In the genomic region with DNA sequence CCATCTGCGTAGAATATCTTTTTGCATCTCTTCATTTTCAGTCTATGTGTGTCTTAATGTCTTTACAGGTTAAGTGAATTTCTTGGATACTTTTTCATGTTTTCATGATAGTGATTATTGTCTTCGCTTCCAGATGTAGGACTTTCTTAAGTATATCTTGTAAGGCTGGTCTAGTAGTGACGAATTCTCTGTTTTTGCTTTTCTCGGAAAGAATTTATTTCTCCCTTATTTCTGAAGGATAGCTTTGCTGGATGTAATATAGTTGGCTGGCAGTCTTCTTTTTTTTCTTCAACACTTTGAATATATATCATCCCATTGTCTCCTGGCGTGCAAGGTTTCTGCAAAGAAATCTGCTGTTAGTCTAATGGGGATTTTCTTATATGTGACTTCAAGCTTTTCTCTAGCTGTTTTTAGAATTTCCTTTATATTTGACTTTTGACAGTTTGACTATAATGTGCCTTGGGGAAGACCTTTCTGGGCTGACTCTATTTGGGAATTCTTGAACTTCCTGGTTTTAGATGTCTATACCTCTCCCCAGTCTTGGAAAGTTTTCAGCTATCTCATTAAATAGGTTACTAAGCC, we compare ENCODE assay signal across 16 cellular contexts. TPM values are rescaled to one million over a fixed set of nuclear protein-coding genes. Genes with fewer than 3 reads are reported as not detected.
A peak's percentile ranks its signal among the peaks of the same experiment; 100 is the strongest.
DNase-seq lines count a peak whose midpoint lies in the region; ATAC-seq and TF ChIP-seq lines count a peak whose summit lies in the region.
"Had no signal": no experiment of that assay in that cellular context is flagged by ENCODE, and none has a peak within 500 bp of the region (broad histone marks: within the 10 kb centered on the region; RNA-seq: fewer than 3 reads in every experiment).

No MANE protein-coding gene starts in this region.

- POLR2A ChIA-PET in PC-3 (lab: Charles Lee; ENCODE audit: unreplicated experiment) = no interaction called here

- H3K9me2 ChIP-seq in PC-3 (replicated peaks; ENCODE audit: low read length) = no peaks in the 10 kb centered on the region

- no peaks in the 10 kb centered on the region for H3K27me3 Mint-ChIP-seq in stimulated activated naive CD8-positive, alpha-beta T cell treated with anti-CD3 and anti-CD28 coated beads, Interleukin-15, Interleukin-2, amounts not matched to agents 100 ng/mL and 50 ng/mL, for 24 hours
- H3K27me3 Mint-ChIP-seq in stimulated activated naive CD8-positive, alpha-beta T cell treated with anti-CD3 and anti-CD28 coated beads, Interleukin-15, amount 100 ng/mL, for 72 hours = no peaks in the 10 kb centered on the region
- H3K27me3 Mint-ChIP-seq: CD4-positive, alpha-beta T cell had no signal

- peak overlapping the region; percentile 17 for H3K27ac Mint-ChIP-seq in stimulated activated naive CD8-positive, alpha-beta T cell treated with anti-CD3 and anti-CD28 coated beads, Interleukin-15, Interleukin-2, amounts not matched to agents 100 ng/mL and 50 ng/mL, for 24 hours
- H3K27ac Mint-ChIP-seq in stimulated activated naive CD8-positive, alpha-beta T cell treated with anti-CD3 and anti-CD28 coated beads, Interleukin-15, amount 100 ng/mL, for 72 hours = peak overlapping the region; percentile 41 to 60
- H3K27ac Mint-ChIP-seq: CD4-positive, alpha-beta T cell; H9 had no signal

- peaks cover 13% of the 10 kb centered on the region for H3K4me1 Mint-ChIP-seq in stimulated activated naive CD8-positive, alpha-beta T cell treated with anti-CD3 and anti-CD28 coated beads, Interleukin-15, Interleukin-2, amounts not matched to agents 100 ng/mL and 50 ng/mL, for 24 hours (ENCODE audit: low read depth)
- peaks cover 15% of the 10 kb centered on the region for H3K4me1 Mint-ChIP-seq in stimulated activated naive CD8-positive, alpha-beta T cell treated with anti-CD3 and anti-CD28 coated beads, Interleukin-15, amount 100 ng/mL, for 72 hours
- H3K4me1 Mint-ChIP-seq: H9 had no signal

- no peak overlapping the region for H3K9ac ChIP-seq in PC-3 (ENCODE audit: low read length)

- H3K79me2 ChIP-seq in PC-3 (ENCODE audit: low read length) = peaks cover 27% of the 10 kb centered on the region

- CTCF ChIA-PET in PC-3 (lab: Charles Lee) = no interaction called here

- H2AFZ ChIP-seq in PC-3 (ENCODE audit: low read length) = no peak overlapping the region

- intact Hi-C loops in PC-3 (cut with micrococcal nuclease) = no loop called here

- H3K4me2 ChIP-seq in PC-3 (ENCODE audit: low read length) = no peak overlapping the region
- H3K4me2 ChIP-seq: A549 had no signal

- TF ChIP-seq POLR2A in erythroblast (IDR thresholded peaks at IDR 0.05; ENCODE audit: low read length) = no peak

- H3K36me3 Mint-ChIP-seq in stimulated activated naive CD8-positive, alpha-beta T cell treated with anti-CD3 and anti-CD28 coated beads, Interleukin-15, Interleukin-2, amounts not matched to agents 100 ng/mL and 50 ng/mL, for 24 hours (ENCODE audit: low read depth) = peaks cover 85% of the 10 kb centered on the region

- H3K4me1 ChIP-seq in PC-3 (ENCODE audit: insufficient read depth, low read length) = no peaks in the 10 kb centered on the region
- H3K4me1 ChIP-seq: A549, Caco-2 had no signal

- no peaks in the 10 kb centered on the region for H3K9me3 Mint-ChIP-seq in stimulated activated naive CD8-positive, alpha-beta T cell treated with anti-CD3 and anti-CD28 coated beads, Interleukin-15, Interleukin-2, amounts not matched to agents 100 ng/mL and 50 ng/mL, for 24 hours
- no peaks in the 10 kb centered on the region for H3K9me3 Mint-ChIP-seq in stimulated activated naive CD8-positive, alpha-beta T cell treated with anti-CD3 and anti-CD28 coated beads, Interleukin-15, amount 100 ng/mL, for 72 hours
- H3K9me3 Mint-ChIP-seq: H9 had no signal

- TF ChIP-seq CTCF in PC-3 (conservative IDR thresholded peaks at IDR 0.05; ENCODE audit: low read depth, low read length) = no peak

- H4K20me1 ChIP-seq in PC-3 (ENCODE audit: low read length) = 0 out of 2 replicates have a peak, but pooled peaks cover 7% of the 10 kb centered on the region

- no peak overlapping the region for H3K27ac ChIP-seq in PC-3 (ENCODE audit: low read length)
- H3K27ac ChIP-seq: 22Rv1, A549, C4-2B had no signal

- H3F3A ChIP-seq in PC-3 (ENCODE audit: low read length, unreplicated experiment) = no peaks in the 10 kb centered on the region

- H3K9me3 ChIP-seq in PC-3 (ENCODE audit: low read length) = no peaks in the 10 kb centered on the region
- H3K9me3 ChIP-seq: Caco-2 had no signal

- H3K4me3 Mint-ChIP-seq in stimulated activated naive CD8-positive, alpha-beta T cell treated with anti-CD3 and anti-CD28 coated beads, Interleukin-15, Interleukin-2, amounts not matched to agents 100 ng/mL and 50 ng/mL, for 24 hours = no peak overlapping the region
- no peak overlapping the region for H3K4me3 Mint-ChIP-seq in stimulated activated naive CD8-positive, alpha-beta T cell treated with anti-CD3 and anti-CD28 coated beads, Interleukin-15, amount 100 ng/mL, for 72 hours
- H3K4me3 Mint-ChIP-seq: CD4-positive, alpha-beta T cell; H9 had no signal

- BruUV-seq in PC-3 (replicated peaks; lab: Mats Ljungman, UMichigan) = no TSS peak

- no peaks in the 10 kb centered on the region for H3K27me3 ChIP-seq in PC-3 (ENCODE audit: low read length)

- peak; percentile 2 for DNase-seq in NCI-H2171 treated with DMSO at 0.1 percent for 48 hours (lab: John Stamatoyannopoulos, UW)
- no peak for DNase-seq in NCI-H2171 (lab: John Stamatoyannopoulos, UW)
- no peak for DNase-seq in stimulated activated naive CD8-positive, alpha-beta T cell treated with anti-CD3 and anti-CD28 coated beads, Interleukin-15, Interleukin-2, amounts not matched to agents 100 U/mL and 50 U/mL, for 24 hours
- peak; percentile 30 to 39 for DNase-seq in erythroblast (lab: John Stamatoyannopoulos, UW)
- DNase-seq in stimulated activated naive CD8-positive, alpha-beta T cell treated with anti-CD3 and anti-CD28 coated beads, Interleukin-15, amount 100 ng/mL, for 72 hours = no peak
- DNase-seq in PC-3 = no peak
- DNase-seq in NCI-H1694 (lab: John Stamatoyannopoulos, UW) = no peak
- DNase-seq: AML-193; CD4-positive, alpha-beta T cell; H9 had no signal

- H3K36me3 ChIP-seq in PC-3 (ENCODE audit: low read depth, low read length) = peaks cover 47% of the 10 kb centered on the region

- no peak for ATAC-seq in stimulated activated naive CD8-positive, alpha-beta T cell treated with anti-CD3 and anti-CD28 coated beads, Interleukin-15, Interleukin-2, amounts not matched to agents 100 U/mL and 50 U/mL, for 24 hours
- ATAC-seq in stimulated activated naive CD8-positive, alpha-beta T cell treated with anti-CD3 and anti-CD28 coated beads, Interleukin-15, amount 100 ng/mL, for 72 hours = no peak
- ATAC-seq in PC-3 = no peak
- ATAC-seq: A549 had no signal

- no peak overlapping the region for H3K4me3 ChIP-seq in PC-3 (ENCODE audit: low read length)
- H3K4me3 ChIP-seq: A549 had no signal

RNA-seq across cellular contexts. Expression of a gene that starts 14.3 kb away (rescaled TPM):
- 44.6 and 62.0 TPM in 2 replicates for total RNA-seq in PC-3 (2014; rRNA removed)

RNA-seq across cellular contexts. Expression of a gene that starts 23.1 kb away (rescaled TPM):
- not detected in 2 replicates for total RNA-seq in PC-3 (2014; rRNA removed)
- total RNA-seq: Caco-2; CD4-positive, alpha-beta T cell; H1; H9 had no signal

RNA-seq across cellular contexts. Expression of a gene that starts 46.4 kb away (rescaled TPM):
- total RNA-seq in PC-3 (2014; rRNA removed) = 21.9 and 30.2 TPM in 2 replicates

RNA-seq across cellular contexts. Expression of a gene that starts 53.7 kb away (rescaled TPM):
- total RNA-seq in PC-3 (2014; rRNA removed) = 4.5 and 7.1 TPM in 2 replicates

Comparison
In these comparisons a context has a peak if more than half of its experiments do, and no peak if none do; other contexts are left out.
1. DNase-seq: peak in NCI-H2171 treated with DMSO at 0.1 percent for 48 hours (single experiment) and erythroblast (2 of 2); none in NCI-H2171 (single experiment), stimulated activated naive CD8-positive, alpha-beta T cell treated with anti-CD3 and anti-CD28 coated beads, Interleukin-15, Interleukin-2, amounts not matched to agents 100 U/mL and 50 U/mL, for 24 hours (single experiment), stimulated activated naive CD8-positive, alpha-beta T cell treated with anti-CD3 and anti-CD28 coated beads, Interleukin-15, amount 100 ng/mL, for 72 hours (0 of 2), PC-3 (single experiment) and NCI-H1694 (single experiment).